8 cellular contexts compared by ENCODE assay signal in the genomic region with DNA sequence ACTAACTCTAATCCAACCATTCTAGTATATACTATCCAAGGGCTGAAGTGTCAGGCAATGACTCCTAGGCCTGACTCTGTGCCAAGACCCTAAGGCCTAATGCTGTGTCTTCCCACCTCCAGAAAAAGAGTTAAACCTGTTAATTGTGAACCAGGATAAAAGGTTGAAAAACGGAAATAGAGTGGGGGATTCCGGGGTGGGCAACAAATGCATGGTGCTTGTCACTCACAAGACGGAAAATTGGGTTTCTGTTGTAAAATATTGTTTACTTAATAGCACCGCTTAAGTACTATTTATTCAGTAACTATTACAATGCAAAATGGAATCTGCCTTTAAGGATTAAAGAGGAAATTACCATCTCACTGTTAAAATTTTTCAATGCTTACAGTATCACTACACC. TPM values are rescaled to one million over a fixed set of nuclear protein-coding genes. Genes with fewer than 3 reads are reported as not detected.
DNase-seq lines count a peak whose midpoint lies in the region; ATAC-seq and TF ChIP-seq lines count a peak whose summit lies in the region.

No MANE protein-coding gene starts in this region.

- peaks cover 2% of the 10 kb centered on the region for H3K36me3 Mint-ChIP-seq in osteocyte (ENCODE audit: unreplicated experiment)

- no peak for ATAC-seq in GM21786 (IDR thresholded peaks at IDR 0.05; ENCODE audit: unreplicated experiment)
- ATAC-seq in aorta (ENCODE audit: low FRiP score), result no peak

- peaks cover 41% of the 10 kb centered on the region for H3K4me1 Mint-ChIP-seq in osteocyte (ENCODE audit: unreplicated experiment)

- H3K4me1 ChIP-seq in aorta (ENCODE audit: control insufficient read depth in 1 of 2, insufficient read depth in 2 of 2, low read length in 2 of 2), result peaks cover 0 to 2% of the 10 kb centered on the region in 2 donors

- no peak overlapping the region for H3K4me3 ChIP-seq in cardiac fibroblast (replicated peaks in 1 of 2; ENCODE audit: low read depth in 2 of 2, low read length in 2 of 2)
- no peak overlapping the region for H3K4me3 ChIP-seq in aorta (ENCODE audit: low read length in 2 of 2)

- H3K4me3 Mint-ChIP-seq in osteocyte (ENCODE audit: unreplicated experiment), result peak overlapping the region; percentile 93

- intact Hi-C loops in aorta (cut with DNase I), result no loop called here

- DNase-seq in ELR (ENCODE audit: low read depth), result peak; percentile 87
- DNase-seq in NAMALWA (ENCODE audit: low spot score), result peak; percentile 28
- DNase-seq in cardiac fibroblast (ENCODE audit: low read depth in 2 of 2), result peak; percentile 16 to 67
- DNase-seq in osteocyte (ENCODE audit: extremely low spot score, unreplicated experiment), result no peak
- DNase-seq in NCI-H1105 treated with DMSO at 0.1 percent for 48 hours (lab: John Stamatoyannopoulos, UW), result no peak
- no peak for DNase-seq in globus pallidus (ENCODE audit: low spot score)
- no peak for DNase-seq in aorta

- TF ChIP-seq CTCF in cardiac fibroblast (IDR thresholded peaks at IDR 0.05; ENCODE audit: low read depth, low read length), result no peak
- no peak for TF ChIP-seq CTCF in osteocyte (IDR thresholded peaks at IDR 0.05)

- H3K9me3 Mint-ChIP-seq in osteocyte (ENCODE audit: unreplicated experiment), result no peaks in the 10 kb centered on the region

- no peak overlapping the region for H3K27ac ChIP-seq in aorta (ENCODE audit: low read depth in 1 of 2, low read length in 2 of 2)

- WGBS in aorta, 2 donors, result 75 to 88% methylated on average over 4 of the region's 4 CpGs

- H3K27me3 ChIP-seq in aorta (ENCODE audit: control insufficient read depth in 1 of 2, insufficient read depth in 2 of 2, low read length in 1 of 2), result no peaks in the 10 kb centered on the region

- H3K36me3 ChIP-seq in aorta (ENCODE audit: control insufficient read depth in 1 of 2, insufficient read depth in 2 of 2, low read length in 1 of 2), result no peaks in the 10 kb centered on the region

- H3K27ac Mint-ChIP-seq in osteocyte (ENCODE audit: unreplicated experiment), result peak overlapping the region; percentile 93

- H3K27me3 Mint-ChIP-seq in osteocyte (ENCODE audit: unreplicated experiment), result no peaks in the 10 kb centered on the region

- H3K9me3 ChIP-seq in aorta (ENCODE audit: control insufficient read depth, low read length), result no peaks in the 10 kb centered on the region

RNA-seq across cellular contexts. Expression of a gene that starts 3.2 kb away (rescaled TPM):
- total RNA-seq in osteocyte (77.5 and 89.3 TPM in 2 replicates), aorta (10 to 100 TPM; 26.5 to 30.0 TPM)
- polyA plus RNA-seq in aorta, result 10 to 100 TPM; 17.1 to 17.4 TPM

Comparison
In these comparisons a context has a peak if more than half of its experiments do, and no peak if none do; other contexts are left out.
1. DNase-seq: peak in ELR (single experiment), NAMALWA (single experiment) and cardiac fibroblast (2 of 2); none in osteocyte (single experiment), NCI-H1105 treated with DMSO at 0.1 percent for 48 hours (single experiment), globus pallidus (single experiment) and aorta (0 of 2).